8 cellular contexts compared by ENCODE assay signal in the genomic region with DNA sequence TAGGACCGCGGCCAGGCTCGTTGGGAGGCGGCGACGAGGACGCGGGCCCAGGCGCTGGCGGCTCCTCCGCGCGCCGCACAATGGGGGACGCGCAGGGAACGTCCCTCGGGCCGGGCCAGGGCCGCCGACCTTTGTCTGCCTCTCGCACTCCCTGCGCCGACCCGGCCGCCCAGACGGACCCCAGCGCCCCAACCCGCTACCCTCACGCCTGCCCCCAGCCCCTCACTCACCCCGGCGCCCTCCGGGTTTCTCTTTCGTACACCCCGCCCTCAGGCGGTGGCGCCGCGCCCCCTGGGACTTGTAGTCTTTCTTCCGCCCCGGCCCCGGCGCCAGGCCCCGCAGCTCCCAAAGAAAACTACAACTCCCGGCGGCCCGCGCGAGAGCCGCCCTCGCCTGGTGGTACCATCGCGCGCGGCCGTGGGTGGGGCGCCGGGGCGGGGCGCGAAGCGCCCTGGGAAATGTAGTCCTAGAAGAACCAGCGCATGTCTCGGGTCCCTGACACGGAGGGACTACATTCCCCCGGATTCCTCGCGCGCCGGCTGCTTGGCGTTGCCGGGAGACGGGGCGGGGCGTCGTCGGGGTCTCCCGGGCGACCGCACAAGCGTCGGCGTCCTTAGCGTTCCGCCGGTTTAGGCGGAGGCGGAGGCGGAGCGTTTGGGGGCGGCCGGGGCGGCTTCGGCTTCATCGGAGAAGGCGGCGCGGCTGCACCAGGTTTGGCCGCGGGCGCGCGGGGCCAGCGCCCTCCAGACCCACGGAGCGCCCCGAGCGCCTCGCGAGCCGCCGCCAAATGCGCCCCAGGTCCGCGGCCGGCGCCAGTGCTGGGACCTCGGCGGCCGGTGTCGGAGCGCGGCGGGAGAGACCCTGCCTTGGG. TPM values are rescaled to one million over a fixed set of nuclear protein-coding genes. Genes with fewer than 3 reads are reported as not detected.
DNase-seq lines count a peak whose midpoint lies in the region; ATAC-seq and TF ChIP-seq lines count a peak whose summit lies in the region.

A gene (minus strand): TSS at position 260 of the 871 bp plus-strand sequence. CDS start 24,546 bp downstream, outside the sequence.

- H3K9me3 ChIP-seq in HAP-1 (no peaks in the 10 kb centered on the region), MM.1S (replicated peaks; ENCODE audit: insufficient read depth, low read length) (no peaks in the 10 kb centered on the region), neural cell (ENCODE audit: low read length) (no peaks in the 10 kb centered on the region)

- no peaks in the 10 kb centered on the region for H3K9me2 ChIP-seq in MM.1S (replicated peaks; ENCODE audit: insufficient read depth, low read length)
- no peaks in the 10 kb centered on the region for H3K9me2 ChIP-seq in neural cell (ENCODE audit: insufficient read depth, low read length)

- H3K27ac ChIP-seq in MM.1S (ENCODE audit: low read length) (no peak within 1 kb of the TSS), neural cell (ENCODE audit: low read length) (peak within 1 kb of the TSS; percentile 31)

- peak; percentile 49 for TF ChIP-seq RAD21 in neural cell (conservative IDR thresholded peaks at IDR 0.05)

- H3K4me1 ChIP-seq in HAP-1: no peaks in the 10 kb centered on the region
- H3K4me1 ChIP-seq in MM.1S (ENCODE audit: low read length): no peaks in the 10 kb centered on the region

- H3K4me3 Mint-ChIP-seq in stimulated activated naive CD8-positive, alpha-beta T cell treated with anti-CD3 and anti-CD28 coated beads, Interleukin-15, amount 100 ng/mL, for 72 hours: peak within 1 kb of the TSS; percentile 89 to 93

- H3F3A ChIP-seq in MM.1S (ENCODE audit: insufficient read depth, low read length) (no peaks in the 10 kb centered on the region), neural cell (ENCODE audit: insufficient read depth, low read length, poor library complexity, severe bottlenecking) (no peaks in the 10 kb centered on the region)

- peak; percentile 96 for ATAC-seq in stimulated activated naive CD8-positive, alpha-beta T cell treated with anti-CD3 and anti-CD28 coated beads, Interleukin-15, amount 100 ng/mL, for 72 hours

- peaks cover 5% of the 10 kb centered on the region for H3K27me3 ChIP-seq in HAP-1 (ENCODE audit: low read depth)
- peaks cover 40% of the 10 kb centered on the region for H3K27me3 ChIP-seq in MM.1S (replicated peaks; ENCODE audit: insufficient read depth, low read length)
- peaks cover 5% of the 10 kb centered on the region for H3K27me3 ChIP-seq in neural cell (ENCODE audit: insufficient read depth, low read depth, low read length)

- in situ Hi-C loops in HAP-1 (cut with MboI; ENCODE audit: low sequenced_read_pairs): loop anchor here (10.0 kb wide), 1 partner anchor 189 kb away; a partner anchor contains a TSS

- peak; percentile 48 for TF ChIP-seq EP300 in neural cell (conservative IDR thresholded peaks at IDR 0.05; ENCODE audit: poor library complexity, severe bottlenecking)

- H3K4me1 Mint-ChIP-seq in stimulated activated naive CD8-positive, alpha-beta T cell treated with anti-CD3 and anti-CD28 coated beads, Interleukin-15, amount 100 ng/mL, for 72 hours: peaks cover 34% of the 10 kb centered on the region

- peak within 1 kb of the TSS; percentile 90 for H3K4me2 ChIP-seq in MM.1S (ENCODE audit: low read depth, low read length)
- H3K4me2 ChIP-seq in neural cell (ENCODE audit: low read length): peak within 1 kb of the TSS; percentile 78

- H3K36me3 ChIP-seq in HAP-1 (replicated peaks) (no peaks in the 10 kb centered on the region), MM.1S (replicated peaks; ENCODE audit: insufficient read depth, low read length) (0 out of 2 replicates have a peak, but pooled peaks cover 3% of the 10 kb centered on the region), neural cell (ENCODE audit: insufficient read depth, low read length) (no peaks in the 10 kb centered on the region)

- H4K20me1 ChIP-seq in MM.1S (ENCODE audit: insufficient read depth, low read length) (no peaks in the 10 kb centered on the region), neural cell (ENCODE audit: insufficient read depth) (no peaks in the 10 kb centered on the region)

- H3K27me3 Mint-ChIP-seq in stimulated activated naive CD8-positive, alpha-beta T cell treated with anti-CD3 and anti-CD28 coated beads, Interleukin-15, amount 100 ng/mL, for 72 hours: peaks cover 31% of the 10 kb centered on the region

- TF ChIP-seq CTCF in MM.1S (IDR thresholded peaks at IDR 0.05; ENCODE audit: low read length) (no peak), foreskin fibroblast (IDR thresholded peaks at IDR 0.05; ENCODE audit: low read depth, low read length) (no peak), neural cell (IDR thresholded peaks at IDR 0.05; ENCODE audit: poor library complexity, severe bottlenecking) (peak; percentile 25)

- peak; percentile 96 for DNase-seq in ELR (ENCODE audit: low read depth)
- peak; percentile 97 to 99 for DNase-seq in HAP-1 (ENCODE audit: low spot score in 2 of 2)
- DNase-seq in MM.1S: peak; percentile 97
- DNase-seq in SIG-M5 treated with dmso at 0.1 percent for 504 hours (lab: John Stamatoyannopoulos, UW; ENCODE audit: unreplicated experiment): peak; percentile 95
- DNase-seq in activated gamma-delta T cell (lab: John Stamatoyannopoulos, UW): peak; percentile 96
- peak; percentile 98 to 99 for DNase-seq in foreskin fibroblast
- peak; percentile 98 for DNase-seq in stimulated activated naive CD8-positive, alpha-beta T cell treated with anti-CD3 and anti-CD28 coated beads, Interleukin-15, amount 100 ng/mL, for 72 hours

- peak within 1 kb of the TSS; percentile 86 to 96 for H3K27ac Mint-ChIP-seq in stimulated activated naive CD8-positive, alpha-beta T cell treated with anti-CD3 and anti-CD28 coated beads, Interleukin-15, amount 100 ng/mL, for 72 hours

- H2AFZ ChIP-seq in MM.1S (ENCODE audit: low read length) (peak within 1 kb of the TSS; percentile 63; the same call in 1 of the 2 replicates), neural cell (ENCODE audit: low read depth, low read length) (no peak within 1 kb of the TSS)

- H3K9ac ChIP-seq in MM.1S (ENCODE audit: low read length) (peak within 1 kb of the TSS; percentile 45; the same call in 1 of the 2 replicates), neural cell (ENCODE audit: low read length) (peak within 1 kb of the TSS; percentile 74)

- H3K4me3 ChIP-seq in HAP-1: peak within 1 kb of the TSS; percentile 85
- peak within 1 kb of the TSS; percentile 80 for H3K4me3 ChIP-seq in MM.1S (ENCODE audit: low read length)
- H3K4me3 ChIP-seq in foreskin fibroblast (ENCODE audit: low read depth in 1 of 2, low read length in 2 of 2): peak within 1 kb of the TSS; percentile 60 to 71
- peak within 1 kb of the TSS; percentile 81 for H3K4me3 ChIP-seq in neural cell (ENCODE audit: low read length)

- peaks cover 5 to 26% of the 10 kb centered on the region in 2 donors for H3K9me3 Mint-ChIP-seq in stimulated activated naive CD8-positive, alpha-beta T cell treated with anti-CD3 and anti-CD28 coated beads, Interleukin-15, amount 100 ng/mL, for 72 hours

- H3K79me2 ChIP-seq in MM.1S (ENCODE audit: low read length) (peaks cover 12% of the 10 kb centered on the region; the same call in 1 of the 2 replicates), neural cell (replicated peaks; ENCODE audit: insufficient read depth, low read length) (no peaks in the 10 kb centered on the region)

TF ChIP-seq in neural cell, 6 proteins besides CTCF, POLR2A, EP300 and RAD21:
- no peak for TF ChIP-seq TAF1 (IDR thresholded peaks at IDR 0.05; ENCODE audit: low read depth)
- TF ChIP-seq, protein P1, sequence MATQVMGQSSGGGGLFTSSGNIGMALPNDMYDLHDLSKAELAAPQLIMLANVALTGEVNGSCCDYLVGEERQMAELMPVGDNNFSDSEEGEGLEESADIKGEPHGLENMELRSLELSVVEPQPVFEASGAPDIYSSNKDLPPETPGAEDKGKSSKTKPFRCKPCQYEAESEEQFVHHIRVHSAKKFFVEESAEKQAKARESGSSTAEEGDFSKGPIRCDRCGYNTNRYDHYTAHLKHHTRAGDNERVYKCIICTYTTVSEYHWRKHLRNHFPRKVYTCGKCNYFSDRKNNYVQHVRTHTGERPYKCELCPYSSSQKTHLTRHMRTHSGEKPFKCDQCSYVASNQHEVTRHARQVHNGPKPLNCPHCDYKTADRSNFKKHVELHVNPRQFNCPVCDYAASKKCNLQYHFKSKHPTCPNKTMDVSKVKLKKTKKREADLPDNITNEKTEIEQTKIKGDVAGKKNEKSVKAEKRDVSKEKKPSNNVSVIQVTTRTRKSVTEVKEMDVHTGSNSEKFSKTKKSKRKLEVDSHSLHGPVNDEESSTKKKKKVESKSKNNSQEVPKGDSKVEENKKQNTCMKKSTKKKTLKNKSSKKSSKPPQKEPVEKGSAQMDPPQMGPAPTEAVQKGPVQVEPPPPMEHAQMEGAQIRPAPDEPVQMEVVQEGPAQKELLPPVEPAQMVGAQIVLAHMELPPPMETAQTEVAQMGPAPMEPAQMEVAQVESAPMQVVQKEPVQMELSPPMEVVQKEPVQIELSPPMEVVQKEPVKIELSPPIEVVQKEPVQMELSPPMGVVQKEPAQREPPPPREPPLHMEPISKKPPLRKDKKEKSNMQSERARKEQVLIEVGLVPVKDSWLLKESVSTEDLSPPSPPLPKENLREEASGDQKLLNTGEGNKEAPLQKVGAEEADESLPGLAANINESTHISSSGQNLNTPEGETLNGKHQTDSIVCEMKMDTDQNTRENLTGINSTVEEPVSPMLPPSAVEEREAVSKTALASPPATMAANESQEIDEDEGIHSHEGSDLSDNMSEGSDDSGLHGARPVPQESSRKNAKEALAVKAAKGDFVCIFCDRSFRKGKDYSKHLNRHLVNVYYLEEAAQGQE (IDR thresholded peaks at IDR 0.05; ENCODE audit: borderline replicate concordance): no peak
- TF ChIP-seq SMC3 (conservative IDR thresholded peaks at IDR 0.05; ENCODE audit: poor library complexity): no peak
- TF ChIP-seq POLR2AphosphoS5 (IDR thresholded peaks at IDR 0.05): peak; percentile 77
- TF ChIP-seq EZH2 (IDR thresholded peaks at IDR 0.05; ENCODE audit: borderline replicate concordance, insufficient read depth, low read length, poor library complexity, severe bottlenecking): no peak
- TF ChIP-seq MXI1 (conservative IDR thresholded peaks at IDR 0.05; ENCODE audit: poor library complexity, severe bottlenecking): peak; percentile 98
TF ChIP-seq in neural cell: peak in this region for 2.

RNA-seq across cellular contexts. Expression of the gene that starts here (rescaled TPM):
- polyA plus RNA-seq in neural cell: 31.5 and 52.6 TPM in 2 replicates
- polyA minus RNA-seq in neural cell: 18.6 and 20.7 TPM in 2 replicates
